Comparison of ENCODE assay signal across 9 cellular contexts in genomic region chr1:40232444-40232843, GRCh38. TPM values are rescaled to one million over a fixed set of nuclear protein-coding genes. Genes with fewer than 3 reads are reported as not detected.
A peak's percentile ranks its signal among the peaks of the same experiment; 100 is the strongest.
DNase-seq lines count a peak whose midpoint lies in the region; ATAC-seq and TF ChIP-seq lines count a peak whose summit lies in the region.
"Had no signal": no experiment of that assay in that cellular context is flagged by ENCODE, and none has a peak within 500 bp of the region (broad histone marks: within the 10 kb centered on the region; RNA-seq: fewer than 3 reads in every experiment).

No MANE protein-coding gene starts in this region.

- DNase-seq in activated gamma-delta T cell treated with Interleukin-2 at 50 U/mL for 16 hours (peak; percentile 13), activated gamma-delta T cell (lab: John Stamatoyannopoulos, UW) (no peak), activated T-cell treated with anti-CD3 and anti-CD28 coated beads for 48 hours (ENCODE audit: low read depth) (peak; percentile 49), DMS153 (lab: John Stamatoyannopoulos, UW) (no peak), hepatic stellate cell (ENCODE audit: low spot score) (no peak), chondrocyte (ENCODE audit: low spot score) (no peak), foreskin fibroblast (no peak)

- no peak for TF ChIP-seq CTCF in chondrocyte (IDR thresholded peaks at IDR 0.05)
- TF ChIP-seq CTCF in foreskin fibroblast (IDR thresholded peaks at IDR 0.05; ENCODE audit: low read depth, low read length): no peak

- no peaks in the 10 kb centered on the region for H3K9me3 Mint-ChIP-seq in chondrocyte (ENCODE audit: low read depth)

- no peak overlapping the region for H3K27ac Mint-ChIP-seq in chondrocyte (ENCODE audit: unreplicated experiment)

- no peaks in the 10 kb centered on the region for H3K27me3 Mint-ChIP-seq in chondrocyte (ENCODE audit: low read depth)

- H3K4me3 Mint-ChIP-seq in chondrocyte (ENCODE audit: unreplicated experiment): no peak overlapping the region

- peaks cover 24% of the 10 kb centered on the region for H3K36me3 Mint-ChIP-seq in chondrocyte (ENCODE audit: low read depth)

- ATAC-seq in HG03460 (IDR thresholded peaks at IDR 0.05; ENCODE audit: unreplicated experiment): peak; percentile 83

- H3K4me3 ChIP-seq in foreskin fibroblast (ENCODE audit: low read depth in 1 of 2, low read length in 2 of 2): no peak overlapping the region
- H3K4me3 ChIP-seq: BLaER1 treated with 17β-estradiol and CSF1 and Interleukin-3, amounts not matched to agents 10 nM and 100 nM had no signal

- H3K4me1 Mint-ChIP-seq in chondrocyte (ENCODE audit: low read depth): no peaks in the 10 kb centered on the region

RNA-seq across cellular contexts. Expression of gene TMCO2, which starts 15.3 kb away (rescaled TPM):
- not detected in 3 replicates for total RNA-seq in chondrocyte

RNA-seq across cellular contexts. Expression of gene ZMPSTE24, which starts 25.6 kb away (rescaled TPM):
- total RNA-seq in chondrocyte: 49.5 to 62.3 TPM (median 49.6 TPM) in 3 replicates

Comparison
In these comparisons a context has a peak if more than half of its experiments do, and no peak if none do; other contexts are left out.
1. DNase-seq: peak in activated gamma-delta T cell treated with Interleukin-2 at 50 U/mL for 16 hours (single experiment) and activated T-cell treated with anti-CD3 and anti-CD28 coated beads for 48 hours (single experiment); none in activated gamma-delta T cell (single experiment), DMS153 (single experiment), hepatic stellate cell (single experiment), chondrocyte (single experiment) and foreskin fibroblast (0 of 2).